8 cellular contexts compared by ENCODE assay signal in genomic region chr16:70113599-70113981, GRCh38. TPM values are rescaled to one million over a fixed set of nuclear protein-coding genes. Genes with fewer than 3 reads are reported as not detected.
A peak's percentile ranks its signal among the peaks of the same experiment; 100 is the strongest.
DNase-seq lines count a peak whose midpoint lies in the region; ATAC-seq and TF ChIP-seq lines count a peak whose summit lies in the region.
"Not testable (repeated sequence)": the region's sequence is repeated elsewhere in the genome, so short reads cannot be mapped to it uniquely, and the experiment has no call there.

No MANE protein-coding gene starts in this region.

- ATAC-seq in GM21367 (IDR thresholded peaks at IDR 0.05; ENCODE audit: unreplicated experiment) (peak; percentile 13), HG03025 (IDR thresholded peaks at IDR 0.05; ENCODE audit: low FRiP score, unreplicated experiment) (peak; percentile 22)
- not testable (repeated sequence) for ATAC-seq in activated naive CD8-positive, alpha-beta T cell treated with anti-CD3 and anti-CD28 coated beads, Interleukin-2, amount 10 ng/mL, durations not matched to agents 7 days and 5 days (ENCODE audit: low read depth)

- peaks cover 19% of the 10 kb centered on the region for H3K79me2 ChIP-seq in OCI-LY3 (ENCODE audit: low read length)

- peaks cover 22 to 26% (median 24%) of the 10 kb centered on the region in 3 donors for H3K4me1 Mint-ChIP-seq in CD8-positive, alpha-beta memory T cell
- not testable (repeated sequence) for H3K4me1 Mint-ChIP-seq in activated naive CD8-positive, alpha-beta T cell treated with anti-CD3 and anti-CD28 coated beads, Interleukin-2, amount 10 ng/mL, durations not matched to agents 7 days and 5 days
- H3K4me1 Mint-ChIP-seq in stimulated activated naive CD8-positive, alpha-beta T cell treated with anti-CD3 and anti-CD28 coated beads, Interleukin-15, Interleukin-2, amounts not matched to agents 100 ng/mL and 50 ng/mL, for 24 hours (ENCODE audit: low read depth): peaks cover 27% of the 10 kb centered on the region

- peak overlapping the region; percentile 47 for H3K27ac ChIP-seq in CD8-positive, alpha-beta memory T cell (ENCODE audit: low read depth, low read length)
- H3K27ac ChIP-seq in OCI-LY3 (ENCODE audit: low read length): not testable (repeated sequence)

- not testable (repeated sequence) for H4K20me1 ChIP-seq in OCI-LY3 (ENCODE audit: insufficient read depth, low read length)

- H2AFZ ChIP-seq in OCI-LY3 (ENCODE audit: low read depth, low read length): not testable (repeated sequence)

- peak overlapping the region; percentile 76 to 98 (median 87) for H3K27ac Mint-ChIP-seq in CD8-positive, alpha-beta memory T cell
- peak overlapping the region; percentile 45 for H3K27ac Mint-ChIP-seq in activated naive CD8-positive, alpha-beta T cell treated with anti-CD3 and anti-CD28 coated beads, Interleukin-2, amount 10 ng/mL, durations not matched to agents 7 days and 5 days
- H3K27ac Mint-ChIP-seq in stimulated activated naive CD8-positive, alpha-beta T cell treated with anti-CD3 and anti-CD28 coated beads, Interleukin-15, Interleukin-2, amounts not matched to agents 100 ng/mL and 50 ng/mL, for 24 hours: peak overlapping the region; percentile 65

- CTCF ChIA-PET in CD8-positive, alpha-beta memory T cell (lab: Charles Lee): not testable (repeated sequence)

- H3K36me3 ChIP-seq in CD8-positive, alpha-beta memory T cell (ENCODE audit: insufficient read depth, low read length); OCI-LY3 (replicated peaks; ENCODE audit: low read depth, low read length): not testable (repeated sequence)

- POLR2A ChIA-PET in CD8-positive, alpha-beta memory T cell (lab: Charles Lee); activated naive CD8-positive, alpha-beta T cell treated with anti-CD3 and anti-CD28 coated beads, Interleukin-2, amount 10 ng/mL, durations not matched to agents 7 days and 5 days (lab: Charles Lee): not testable (repeated sequence)

- TF ChIP-seq CTCF in OCI-LY3 (IDR thresholded peaks at IDR 0.05; ENCODE audit: low read depth, low read length); fibroblast of pulmonary artery (IDR thresholded peaks at IDR 0.05; ENCODE audit: low read length, missing control alignments): not testable (repeated sequence)

- H3K9me3 ChIP-seq in CD8-positive, alpha-beta memory T cell (ENCODE audit: low read length); OCI-LY3 (ENCODE audit: insufficient read depth, low read length); mononuclear cell (ENCODE audit: low read depth, low read length): not testable (repeated sequence)

- H3K4me3 ChIP-seq in CD8-positive, alpha-beta memory T cell (ENCODE audit: low read length): not testable (repeated sequence)
- H3K4me3 ChIP-seq in OCI-LY3 (ENCODE audit: low read length) (peak overlapping the region; percentile 94), fibroblast of pulmonary artery (replicated peaks; ENCODE audit: low read depth, low read length) (peak overlapping the region; percentile 72), mononuclear cell (ENCODE audit: low read length) (peak overlapping the region; percentile 60)

- H3K4me2 ChIP-seq in OCI-LY3 (ENCODE audit: low read length): peak overlapping the region; percentile 49

- H3K4me1 ChIP-seq in CD8-positive, alpha-beta memory T cell (ENCODE audit: insufficient read depth, low read length); OCI-LY3 (ENCODE audit: low read length); mononuclear cell (ENCODE audit: insufficient read depth, low read length): not testable (repeated sequence)

- H3K9ac ChIP-seq in OCI-LY3 (ENCODE audit: low read length): peak overlapping the region; percentile 41; the same call in 1 of the 2 replicates

- peaks cover 0 to 15% (median 3%) of the 10 kb centered on the region in 3 donors for H3K36me3 Mint-ChIP-seq in CD8-positive, alpha-beta memory T cell
- H3K36me3 Mint-ChIP-seq in activated naive CD8-positive, alpha-beta T cell treated with anti-CD3 and anti-CD28 coated beads, Interleukin-2, amount 10 ng/mL, durations not matched to agents 7 days and 5 days; stimulated activated naive CD8-positive, alpha-beta T cell treated with anti-CD3 and anti-CD28 coated beads, Interleukin-15, Interleukin-2, amounts not matched to agents 100 ng/mL and 50 ng/mL, for 24 hours (ENCODE audit: low read depth): not testable (repeated sequence)

- not testable (repeated sequence) for H3K9me3 Mint-ChIP-seq in CD8-positive, alpha-beta memory T cell; activated naive CD8-positive, alpha-beta T cell treated with anti-CD3 and anti-CD28 coated beads, Interleukin-2, amount 10 ng/mL, durations not matched to agents 7 days and 5 days; stimulated activated naive CD8-positive, alpha-beta T cell treated with anti-CD3 and anti-CD28 coated beads, Interleukin-15, Interleukin-2, amounts not matched to agents 100 ng/mL and 50 ng/mL, for 24 hours

- not testable (repeated sequence) for H3K27me3 Mint-ChIP-seq in CD8-positive, alpha-beta memory T cell; activated naive CD8-positive, alpha-beta T cell treated with anti-CD3 and anti-CD28 coated beads, Interleukin-2, amount 10 ng/mL, durations not matched to agents 7 days and 5 days; stimulated activated naive CD8-positive, alpha-beta T cell treated with anti-CD3 and anti-CD28 coated beads, Interleukin-15, Interleukin-2, amounts not matched to agents 100 ng/mL and 50 ng/mL, for 24 hours

- not testable (repeated sequence) for H3K27me3 ChIP-seq in CD8-positive, alpha-beta memory T cell (ENCODE audit: insufficient read depth, low read length, poor library complexity, severe bottlenecking); OCI-LY3 (ENCODE audit: low read depth, low read length); mononuclear cell (ENCODE audit: insufficient read depth, low read length)

- peak overlapping the region; percentile 87 to 98 (median 88) for H3K4me3 Mint-ChIP-seq in CD8-positive, alpha-beta memory T cell
- peak overlapping the region; percentile 76 for H3K4me3 Mint-ChIP-seq in activated naive CD8-positive, alpha-beta T cell treated with anti-CD3 and anti-CD28 coated beads, Interleukin-2, amount 10 ng/mL, durations not matched to agents 7 days and 5 days
- H3K4me3 Mint-ChIP-seq in stimulated activated naive CD8-positive, alpha-beta T cell treated with anti-CD3 and anti-CD28 coated beads, Interleukin-15, Interleukin-2, amounts not matched to agents 100 ng/mL and 50 ng/mL, for 24 hours: peak overlapping the region; percentile 93

- not testable (repeated sequence) for DNase-seq in CD8-positive, alpha-beta memory T cell; activated naive CD8-positive, alpha-beta T cell treated with anti-CD3 and anti-CD28 coated beads, Interleukin-2, amount 10 ng/mL, durations not matched to agents 7 days and 5 days; fibroblast of pulmonary artery (ENCODE audit: low read depth)

RNA-seq across cellular contexts. Expression of gene PDPR, which starts 0.5 kb away (rescaled TPM):
- total RNA-seq in CD8-positive, alpha-beta memory T cell: 10 to 100 TPM; 21.1 to 21.8 TPM
- polyA plus RNA-seq in CD8-positive, alpha-beta memory T cell: 11.5 TPM
- 10 to 100 TPM; 22.7 to 26.1 TPM for total RNA-seq in activated naive CD8-positive, alpha-beta T cell treated with anti-CD3 and anti-CD28 coated beads, Interleukin-2, amount 10 ng/mL, durations not matched to agents 7 days and 5 days
- total RNA-seq in mononuclear cell: 16.6 TPM

RNA-seq across cellular contexts. Expression of gene CLEC18C, which starts 60.0 kb away (rescaled TPM):
- under 1 TPM; 0.42 to 0.79 TPM for total RNA-seq in CD8-positive, alpha-beta memory T cell
- polyA plus RNA-seq in CD8-positive, alpha-beta memory T cell: not detected
- 1 to 10 TPM in 1 of 2 experiments, under 1 TPM in 1; 0.67 to 1.1 TPM for total RNA-seq in activated naive CD8-positive, alpha-beta T cell treated with anti-CD3 and anti-CD28 coated beads, Interleukin-2, amount 10 ng/mL, durations not matched to agents 7 days and 5 days
- total RNA-seq in mononuclear cell: 0.31 TPM
